In the genomic region with DNA sequence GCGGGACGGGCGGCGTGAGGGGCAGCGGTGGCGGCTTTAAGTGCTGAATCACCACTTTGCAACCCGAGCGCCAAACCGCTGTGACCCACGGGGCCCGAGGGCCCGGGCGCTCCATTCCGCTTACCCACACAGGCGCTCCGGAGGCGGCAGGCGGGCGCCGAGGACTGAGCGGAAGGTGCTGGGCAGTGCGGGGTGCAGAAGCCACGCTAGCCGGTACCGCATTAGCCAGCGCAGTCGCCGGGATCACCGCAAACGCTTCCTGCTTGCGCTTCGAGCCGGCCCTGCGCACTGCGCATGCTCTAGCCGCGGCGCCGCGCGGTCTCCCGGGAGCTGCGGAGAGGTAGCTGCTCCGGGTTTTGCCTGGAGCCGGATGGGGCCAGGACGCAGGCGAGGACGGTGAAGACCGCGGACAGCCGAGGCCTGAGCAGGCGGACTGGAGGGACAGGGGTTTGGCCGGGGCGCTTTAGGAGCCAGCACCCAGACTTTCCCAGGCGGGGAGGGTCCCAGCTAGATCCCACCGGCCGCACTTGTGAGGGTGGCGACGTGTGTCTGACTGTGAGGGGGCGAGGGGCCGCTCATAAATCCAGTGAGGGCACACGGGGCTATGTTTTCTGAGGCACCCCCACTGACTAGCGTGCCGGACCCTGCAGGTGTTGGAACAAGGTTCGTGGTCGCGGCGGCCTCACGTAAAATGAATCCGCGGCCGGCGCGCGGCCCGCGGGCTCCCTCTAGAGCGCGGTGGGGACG, we compare ENCODE assay signal across 1 cellular context.
TF ChIP-seq lines count a peak whose summit lies in the region.

IDE (minus strand) TSS at position 296 of the 747 bp plus-strand sequence; CDS start at position 222, 74 bp downstream.

TF ChIP-seq in K562, 482 proteins besides CTCF, POLR2A, EP300 and RAD21 (continued from another document and continues in another):
- TF ChIP-seq, protein P1, sequence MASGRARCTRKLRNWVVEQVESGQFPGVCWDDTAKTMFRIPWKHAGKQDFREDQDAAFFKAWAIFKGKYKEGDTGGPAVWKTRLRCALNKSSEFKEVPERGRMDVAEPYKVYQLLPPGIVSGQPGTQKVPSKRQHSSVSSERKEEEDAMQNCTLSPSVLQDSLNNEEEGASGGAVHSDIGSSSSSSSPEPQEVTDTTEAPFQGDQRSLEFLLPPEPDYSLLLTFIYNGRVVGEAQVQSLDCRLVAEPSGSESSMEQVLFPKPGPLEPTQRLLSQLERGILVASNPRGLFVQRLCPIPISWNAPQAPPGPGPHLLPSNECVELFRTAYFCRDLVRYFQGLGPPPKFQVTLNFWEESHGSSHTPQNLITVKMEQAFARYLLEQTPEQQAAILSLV (tag; IDR thresholded peaks at IDR 0.05) = no peak
- TF ChIP-seq ZNF644 (tag; IDR thresholded peaks at IDR 0.05; ENCODE audit: low read depth) (no peak), HNRNPH1 (optimal IDR thresholded peaks at IDR 0.05; ENCODE audit: low read depth, low read length) (no peak), BCL6 (CRISPR knock-in tag; IDR thresholded peaks at IDR 0.05) (no peak), BRD4 (IDR thresholded peaks at IDR 0.05) (no peak), NR2F6 (CRISPR knock-in tag; IDR thresholded peaks at IDR 0.05) (no peak), TBL1XR1 (IDR thresholded peaks at IDR 0.05; ENCODE audit: low read length in 2 of 2) (no peak), HOXB6 (CRISPR knock-in tag; IDR thresholded peaks at IDR 0.05; ENCODE audit: borderline replicate concordance) (no peak), GABPA (tag; conservative IDR thresholded peaks at IDR 0.05; ENCODE audit: low read depth) (no peak; the same call in 1 of the 2 replicates), ZNF239 (CRISPR knock-in tag; IDR thresholded peaks at IDR 0.05) (no peak), ZBTB40 (IDR thresholded peaks at IDR 0.05) (0 out of 2 replicates have a peak, but pooled peaks have one; percentile 24), ZBTB40 (CRISPR knock-in tag; IDR thresholded peaks at IDR 0.05) (no peak), THAP7 (CRISPR knock-in tag; IDR thresholded peaks at IDR 0.05) (no peak), RBM17 (IDR thresholded peaks at IDR 0.05; ENCODE audit: borderline replicate concordance, low read depth, low read length) (no peak), ARID1B (IDR thresholded peaks at IDR 0.05) (no peak), ELK3 (CRISPR knock-in tag; IDR thresholded peaks at IDR 0.05) (no peak), HDAC6 (IDR thresholded peaks at IDR 0.05; ENCODE audit: low read depth, low read length) (no peak), THRAP3 (IDR thresholded peaks at IDR 0.05; ENCODE audit: borderline replicate concordance) (no peak), MAFG (tag; conservative IDR thresholded peaks at IDR 0.05) (peak; percentile 83), EZH2 (IDR thresholded peaks at IDR 0.05; ENCODE audit: borderline replicate concordance, low read depth, low read length) (no peak), RFX7 (CRISPR knock-in tag; IDR thresholded peaks at IDR 0.05) (no peak), HDGF (IDR thresholded peaks at IDR 0.05) (no peak), TRIM24 (IDR thresholded peaks at IDR 0.05) (0 out of 4 replicates have a peak, but pooled peaks of 1 of the 2 experiments have one; percentile 33), SREBF1 (IDR thresholded peaks at IDR 0.05; ENCODE audit: borderline replicate concordance, low read depth, low read length) (no peak), CBFB (CRISPR knock-in tag; IDR thresholded peaks at IDR 0.05) (peak; percentile 63), ZNF133 (CRISPR knock-in tag; IDR thresholded peaks at IDR 0.05) (no peak), OTX1 (CRISPR knock-in tag; IDR thresholded peaks at IDR 0.05) (no peak), ARHGAP35 (IDR thresholded peaks at IDR 0.05; ENCODE audit: partially characterized antibody) (no peak), ZNF146 (CRISPR knock-in tag; IDR thresholded peaks at IDR 0.05; ENCODE audit: unreplicated experiment) (no peak), KAT7 (CRISPR knock-in tag; IDR thresholded peaks at IDR 0.05; ENCODE audit: borderline replicate concordance) (peak; percentile 92; the same call in 1 of the 2 replicates)
- TF ChIP-seq, protein P2, sequence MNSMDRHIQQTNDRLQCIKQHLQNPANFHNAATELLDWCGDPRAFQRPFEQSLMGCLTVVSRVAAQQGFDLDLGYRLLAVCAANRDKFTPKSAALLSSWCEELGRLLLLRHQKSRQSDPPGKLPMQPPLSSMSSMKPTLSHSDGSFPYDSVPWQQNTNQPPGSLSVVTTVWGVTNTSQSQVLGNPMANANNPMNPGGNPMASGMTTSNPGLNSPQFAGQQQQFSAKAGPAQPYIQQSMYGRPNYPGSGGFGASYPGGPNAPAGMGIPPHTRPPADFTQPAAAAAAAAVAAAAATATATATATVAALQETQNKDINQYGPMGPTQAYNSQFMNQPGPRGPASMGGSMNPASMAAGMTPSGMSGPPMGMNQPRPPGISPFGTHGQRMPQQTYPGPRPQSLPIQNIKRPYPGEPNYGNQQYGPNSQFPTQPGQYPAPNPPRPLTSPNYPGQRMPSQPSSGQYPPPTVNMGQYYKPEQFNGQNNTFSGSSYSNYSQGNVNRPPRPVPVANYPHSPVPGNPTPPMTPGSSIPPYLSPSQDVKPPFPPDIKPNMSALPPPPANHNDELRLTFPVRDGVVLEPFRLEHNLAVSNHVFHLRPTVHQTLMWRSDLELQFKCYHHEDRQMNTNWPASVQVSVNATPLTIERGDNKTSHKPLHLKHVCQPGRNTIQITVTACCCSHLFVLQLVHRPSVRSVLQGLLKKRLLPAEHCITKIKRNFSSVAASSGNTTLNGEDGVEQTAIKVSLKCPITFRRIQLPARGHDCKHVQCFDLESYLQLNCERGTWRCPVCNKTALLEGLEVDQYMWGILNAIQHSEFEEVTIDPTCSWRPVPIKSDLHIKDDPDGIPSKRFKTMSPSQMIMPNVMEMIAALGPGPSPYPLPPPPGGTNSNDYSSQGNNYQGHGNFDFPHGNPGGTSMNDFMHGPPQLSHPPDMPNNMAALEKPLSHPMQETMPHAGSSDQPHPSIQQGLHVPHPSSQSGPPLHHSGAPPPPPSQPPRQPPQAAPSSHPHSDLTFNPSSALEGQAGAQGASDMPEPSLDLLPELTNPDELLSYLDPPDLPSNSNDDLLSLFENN (IDR thresholded peaks at IDR 0.05; ENCODE audit: low read depth in 2 of 2, low read length in 2 of 2) = no peak
- TF ChIP-seq, protein P3, sequence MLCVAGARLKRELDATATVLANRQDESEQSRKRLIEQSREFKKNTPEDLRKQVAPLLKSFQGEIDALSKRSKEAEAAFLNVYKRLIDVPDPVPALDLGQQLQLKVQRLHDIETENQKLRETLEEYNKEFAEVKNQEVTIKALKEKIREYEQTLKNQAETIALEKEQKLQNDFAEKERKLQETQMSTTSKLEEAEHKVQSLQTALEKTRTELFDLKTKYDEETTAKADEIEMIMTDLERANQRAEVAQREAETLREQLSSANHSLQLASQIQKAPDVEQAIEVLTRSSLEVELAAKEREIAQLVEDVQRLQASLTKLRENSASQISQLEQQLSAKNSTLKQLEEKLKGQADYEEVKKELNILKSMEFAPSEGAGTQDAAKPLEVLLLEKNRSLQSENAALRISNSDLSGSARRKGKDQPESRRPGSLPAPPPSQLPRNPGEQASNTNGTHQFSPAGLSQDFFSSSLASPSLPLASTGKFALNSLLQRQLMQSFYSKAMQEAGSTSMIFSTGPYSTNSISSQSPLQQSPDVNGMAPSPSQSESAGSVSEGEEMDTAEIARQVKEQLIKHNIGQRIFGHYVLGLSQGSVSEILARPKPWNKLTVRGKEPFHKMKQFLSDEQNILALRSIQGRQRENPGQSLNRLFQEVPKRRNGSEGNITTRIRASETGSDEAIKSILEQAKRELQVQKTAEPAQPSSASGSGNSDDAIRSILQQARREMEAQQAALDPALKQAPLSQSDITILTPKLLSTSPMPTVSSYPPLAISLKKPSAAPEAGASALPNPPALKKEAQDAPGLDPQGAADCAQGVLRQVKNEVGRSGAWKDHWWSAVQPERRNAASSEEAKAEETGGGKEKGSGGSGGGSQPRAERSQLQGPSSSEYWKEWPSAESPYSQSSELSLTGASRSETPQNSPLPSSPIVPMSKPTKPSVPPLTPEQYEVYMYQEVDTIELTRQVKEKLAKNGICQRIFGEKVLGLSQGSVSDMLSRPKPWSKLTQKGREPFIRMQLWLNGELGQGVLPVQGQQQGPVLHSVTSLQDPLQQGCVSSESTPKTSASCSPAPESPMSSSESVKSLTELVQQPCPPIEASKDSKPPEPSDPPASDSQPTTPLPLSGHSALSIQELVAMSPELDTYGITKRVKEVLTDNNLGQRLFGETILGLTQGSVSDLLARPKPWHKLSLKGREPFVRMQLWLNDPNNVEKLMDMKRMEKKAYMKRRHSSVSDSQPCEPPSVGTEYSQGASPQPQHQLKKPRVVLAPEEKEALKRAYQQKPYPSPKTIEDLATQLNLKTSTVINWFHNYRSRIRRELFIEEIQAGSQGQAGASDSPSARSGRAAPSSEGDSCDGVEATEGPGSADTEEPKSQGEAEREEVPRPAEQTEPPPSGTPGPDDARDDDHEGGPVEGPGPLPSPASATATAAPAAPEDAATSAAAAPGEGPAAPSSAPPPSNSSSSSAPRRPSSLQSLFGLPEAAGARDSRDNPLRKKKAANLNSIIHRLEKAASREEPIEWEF (CRISPR knock-in tag; IDR thresholded peaks at IDR 0.05) = peak; percentile 45; the same call in 1 of the 2 replicates
- TF ChIP-seq, protein P4, sequence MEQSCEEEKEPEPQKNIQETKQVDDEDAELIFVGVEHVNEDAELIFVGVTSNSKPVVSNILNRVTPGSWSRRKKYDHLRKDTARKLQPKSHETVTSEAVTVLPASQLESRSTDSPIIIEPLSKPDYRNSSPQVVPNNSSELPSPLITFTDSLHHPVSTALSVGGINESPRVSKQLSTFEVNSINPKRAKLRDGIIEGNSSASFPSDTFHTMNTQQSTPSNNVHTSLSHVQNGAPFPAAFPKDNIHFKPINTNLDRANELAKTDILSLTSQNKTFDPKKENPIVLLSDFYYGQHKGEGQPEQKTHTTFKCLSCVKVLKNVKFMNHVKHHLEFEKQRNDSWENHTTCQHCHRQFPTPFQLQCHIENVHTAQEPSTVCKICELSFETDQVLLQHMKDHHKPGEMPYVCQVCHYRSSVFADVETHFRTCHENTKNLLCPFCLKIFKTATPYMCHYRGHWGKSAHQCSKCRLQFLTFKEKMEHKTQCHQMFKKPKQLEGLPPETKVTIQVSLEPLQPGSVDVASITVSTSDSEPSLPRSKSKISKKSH (CRISPR knock-in tag; IDR thresholded peaks at IDR 0.05) = no peak
